In genomic region chr15:74768771-74769342, GRCh38 we compare ENCODE assay signal across 8 cellular contexts. TPM values are rescaled to one million over a fixed set of nuclear protein-coding genes. Genes with fewer than 3 reads are reported as not detected.
DNase-seq lines count a peak whose midpoint lies in the region; ATAC-seq and TF ChIP-seq lines count a peak whose summit lies in the region.

No MANE protein-coding gene starts in this region.

- no peaks in the 10 kb centered on the region for H3K36me3 Mint-ChIP-seq in GM23338 (ENCODE audit: low read depth)
- H3K36me3 Mint-ChIP-seq in neural progenitor cell = no peaks in the 10 kb centered on the region

- H3K4me1 ChIP-seq in GM23338 (ENCODE audit: insufficient read depth) = peaks cover 4% of the 10 kb centered on the region; the same call in 1 of the 2 replicates
- H3K4me1 ChIP-seq in neural progenitor cell = peaks cover 19% of the 10 kb centered on the region

- ATAC-seq in GM23338 (peak; percentile 48), HG02870 (IDR thresholded peaks at IDR 0.05; ENCODE audit: unreplicated experiment) (no peak), GM21825 (IDR thresholded peaks at IDR 0.05; ENCODE audit: unreplicated experiment) (no peak)

- TF ChIP-seq CTCF in C4-2B (conservative IDR thresholded peaks at IDR 0.05) = peak; percentile 90
- peak; percentile 95 to 98 for TF ChIP-seq CTCF in GM23338 (conservative IDR thresholded peaks at IDR 0.05; ENCODE audit: low read depth in 2 of 2)
- peak; percentile 91 for TF ChIP-seq CTCF in neural progenitor cell (IDR thresholded peaks at IDR 0.05)

- H3K4me2 ChIP-seq in GM23338 (peak overlapping the region; percentile 68), neural progenitor cell (peak overlapping the region; percentile 61)

- H3K9ac ChIP-seq in neural progenitor cell = no peak overlapping the region

- H4K20me1 ChIP-seq in GM23338 (replicated peaks; ENCODE audit: insufficient read depth) (no peaks in the 10 kb centered on the region), neural progenitor cell (ENCODE audit: low read depth) (no peaks in the 10 kb centered on the region)

- H3K4me3 Mint-ChIP-seq in GM23338 (peak overlapping the region; percentile 53), neural progenitor cell (peak overlapping the region; percentile 25)

- no peaks in the 10 kb centered on the region for H3K9me3 ChIP-seq in neural progenitor cell (ENCODE audit: low read depth)

- peaks cover 15% of the 10 kb centered on the region for H3K27me3 Mint-ChIP-seq in GM23338 (ENCODE audit: insufficient read depth, low read depth, poor library complexity)
- peaks cover 19% of the 10 kb centered on the region for H3K27me3 Mint-ChIP-seq in neural progenitor cell (ENCODE audit: insufficient read depth, low read depth)

- H3K4me1 Mint-ChIP-seq in GM23338 (peaks cover 22% of the 10 kb centered on the region; the same call in 2 of the 3 replicates), neural progenitor cell (peaks cover 35% of the 10 kb centered on the region)

- no peak overlapping the region for H2AFZ ChIP-seq in GM23338
- peak overlapping the region; percentile 32 for H2AFZ ChIP-seq in neural progenitor cell (replicated peaks)

- H3K9me3 Mint-ChIP-seq in GM23338 (no peaks in the 10 kb centered on the region), neural progenitor cell (no peaks in the 10 kb centered on the region)

- no peak overlapping the region for H3K27ac ChIP-seq in C4-2B
- no peak overlapping the region for H3K27ac ChIP-seq in GM23338 (ENCODE audit: low read depth)
- H3K27ac ChIP-seq in neural progenitor cell = no peak overlapping the region

- H3K27me3 ChIP-seq in GM23338 (ENCODE audit: insufficient read depth) = no peaks in the 10 kb centered on the region
- H3K27me3 ChIP-seq in neural progenitor cell = peaks cover 16% of the 10 kb centered on the region

- H3K27ac Mint-ChIP-seq in GM23338 = no peak overlapping the region
- no peak overlapping the region for H3K27ac Mint-ChIP-seq in neural progenitor cell

- no peaks in the 10 kb centered on the region for H3K79me2 ChIP-seq in GM23338 (replicated peaks; ENCODE audit: insufficient read depth)
- no peaks in the 10 kb centered on the region for H3K79me2 ChIP-seq in neural progenitor cell (ENCODE audit: low read depth)

- no peaks in the 10 kb centered on the region for H3K9me2 ChIP-seq in GM23338 (ENCODE audit: insufficient read depth)

- peak overlapping the region; percentile 34; the same call in 1 of the 2 replicates for H3K4me3 ChIP-seq in GM23338
- H3K4me3 ChIP-seq in neural progenitor cell = no peak overlapping the region

- DNase-seq in GM23338 (ENCODE audit: low spot score) (peak; percentile 81), NCI-H82 (lab: John Stamatoyannopoulos, UW) (peak; percentile 81), fibroblast of peridontal ligament (ENCODE audit: extremely low read depth) (peak; percentile 53), neural progenitor cell (ENCODE audit: low spot score) (peak; percentile 81)
- DNase-seq in activated T-cell treated with anti-CD3 and anti-CD28 coated beads, Interleukin-2, amount 50 U/mL, for 1 hour = peak; percentile 70

- H3F3A ChIP-seq in GM23338 (replicated peaks; ENCODE audit: low read depth) (0 out of 2 replicates have a peak, but pooled peaks cover 3% of the 10 kb centered on the region), neural progenitor cell (ENCODE audit: low read depth) (peaks cover 22% of the 10 kb centered on the region)

- H3K36me3 ChIP-seq in GM23338 (ENCODE audit: insufficient read depth) (no peaks in the 10 kb centered on the region), neural progenitor cell (no peaks in the 10 kb centered on the region)

TF ChIP-seq in GM23338, 12 proteins besides CTCF, POLR2A, EP300 and RAD21 (continues in another document):
- TF ChIP-seq ZNF331 (CRISPR knock-in tag; IDR thresholded peaks at IDR 0.05; ENCODE audit: low read depth) = no peak
- TF ChIP-seq ETS1 (IDR thresholded peaks at IDR 0.05) = no peak
- no peak for TF ChIP-seq ZNF462 (CRISPR knock-in tag; IDR thresholded peaks at IDR 0.05)
- no peak for TF ChIP-seq JUNB (IDR thresholded peaks at IDR 0.05; ENCODE audit: unreplicated experiment)
- no peak for TF ChIP-seq STAT1 (IDR thresholded peaks at IDR 0.05; ENCODE audit: unreplicated experiment)

RNA-seq across cellular contexts. Expression of gene CSK, which starts 13.0 kb away (rescaled TPM):
- 27.5 and 29.9 TPM in 2 replicates for total RNA-seq in GM23338 (2014; rRNA removed; shearing (Covaris generic))
- 13.6 and 16.5 TPM in 2 replicates for polyA plus RNA-seq in GM23338 (2016; fragmentation: Nextera tagmentation; extraction: Ambion mirVana)
- total RNA-seq in neural progenitor cell (ENCODE audit: low replicate concordance) = 18.3 and 25.4 TPM in 2 replicates

RNA-seq across cellular contexts. Expression of gene CYP1A2, which starts 20.2 kb away (rescaled TPM):
- total RNA-seq in GM23338 (2014; rRNA removed; shearing (Covaris generic)) = not detected in 2 replicates
- not detected in 2 replicates for polyA plus RNA-seq in GM23338 (2016; fragmentation: Nextera tagmentation; extraction: Ambion mirVana)
- total RNA-seq in neural progenitor cell (ENCODE audit: low replicate concordance) = not detected in 2 replicates

RNA-seq across cellular contexts. Expression of gene CYP1A1, which starts 43.5 kb away (rescaled TPM):
- 0.50 and 1.4 TPM in 2 replicates for total RNA-seq in GM23338 (2014; rRNA removed; shearing (Covaris generic))
- 0.16 and 0.21 TPM in 2 replicates for polyA plus RNA-seq in GM23338 (2016; fragmentation: Nextera tagmentation; extraction: Ambion mirVana)
- 0.15 TPM in 1 of 2 replicates, not detected in the other for total RNA-seq in neural progenitor cell (ENCODE audit: low replicate concordance)

RNA-seq across cellular contexts. Expression of gene LMAN1L, which starts 43.8 kb away (rescaled TPM):
- not detected in 2 replicates for total RNA-seq in GM23338 (2014; rRNA removed; shearing (Covaris generic))
- not detected in 2 replicates for polyA plus RNA-seq in GM23338 (2016; fragmentation: Nextera tagmentation; extraction: Ambion mirVana)
- not detected in 2 replicates for total RNA-seq in neural progenitor cell (ENCODE audit: low replicate concordance)

RNA-seq across cellular contexts. Expression of gene CPLX3, which starts 57.6 kb away (rescaled TPM):
- total RNA-seq in GM23338 (2014; rRNA removed; shearing (Covaris generic)) = 0.62 and 0.66 TPM in 2 replicates
- polyA plus RNA-seq in GM23338 (2016; fragmentation: Nextera tagmentation; extraction: Ambion mirVana) = 0.21 TPM in 1 of 2 replicates, not detected in the other
- total RNA-seq in neural progenitor cell (ENCODE audit: low replicate concordance) = not detected in 2 replicates
